9 cellular contexts compared by ENCODE assay signal in the genomic region with DNA sequence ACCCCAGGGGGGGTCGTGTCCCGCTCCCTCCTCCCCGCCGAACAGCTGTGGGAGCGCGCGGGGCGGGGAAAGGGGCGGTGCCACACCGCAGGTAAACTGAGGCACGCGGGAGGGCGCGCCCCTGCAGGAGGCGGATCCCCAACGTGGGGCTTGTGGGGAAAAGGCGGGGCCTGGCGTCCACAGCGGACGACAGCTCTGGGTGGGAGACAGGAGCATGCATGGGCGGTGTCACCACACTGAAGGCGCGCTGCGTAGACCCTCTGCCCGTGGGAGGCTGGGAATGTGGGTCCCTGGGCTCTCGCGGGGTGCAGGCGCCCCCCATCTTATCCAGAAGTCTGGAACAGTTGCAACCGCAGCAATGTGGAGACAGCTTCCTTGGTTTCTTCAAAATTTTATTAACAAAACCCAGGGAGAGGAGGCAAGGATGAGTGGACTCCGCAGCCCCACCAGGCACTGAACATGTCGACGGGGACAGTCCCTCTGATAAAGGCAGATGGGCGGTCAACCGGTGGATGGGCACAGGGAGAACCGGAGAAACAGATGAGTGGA. TPM values are rescaled to one million over a fixed set of nuclear protein-coding genes. Genes with fewer than 3 reads are reported as not detected.
DNase-seq lines count a peak whose midpoint lies in the region; ATAC-seq, FAIRE-seq and TF ChIP-seq lines count a peak whose summit lies in the region.
"Had no signal": no experiment of that assay in that cellular context is flagged by ENCODE, and none has a peak within 500 bp of the region (broad histone marks: within the 10 kb centered on the region; RNA-seq: fewer than 3 reads in every experiment).

No MANE protein-coding gene starts in this region.

- no TSS peak for BruUV-seq in HCT116 (replicated peaks; lab: Mats Ljungman, UMichigan)

- peak overlapping the region; percentile 91 for H3K4me3 Mint-ChIP-seq in activated CD8-positive, alpha-beta T cell treated with anti-CD3 and anti-CD28 coated beads for 36 hours

- H3K4me1 ChIP-seq in HCT116 (ENCODE audit: control insufficient read depth in 1 of 2, insufficient read depth in 2 of 2, low read length in 2 of 2) (peaks cover 10 to 41% of the 10 kb centered on the region in 2 experiments; a peak in 3 of 4 replicates), right cardiac atrium (ENCODE audit: control insufficient read depth, insufficient read depth, low read length) (peaks cover 6% of the 10 kb centered on the region), small intestine (ENCODE audit: control insufficient read depth in 2 of 2, insufficient read depth in 1 of 2, low read depth in 1 of 2, low read length in 1 of 2) (peaks cover 10 to 14% of the 10 kb centered on the region in 2 donors)

- no peak for TF ChIP-seq POLR2A in HCT116 (IDR thresholded peaks at IDR 0.05; ENCODE audit: borderline replicate concordance, extremely low read depth, insufficient read depth, insufficient read length)

- no peaks in the 10 kb centered on the region for H3K9me3 Mint-ChIP-seq in activated CD8-positive, alpha-beta T cell treated with anti-CD3 and anti-CD28 coated beads for 36 hours

- no peak overlapping the region for H2AFZ ChIP-seq in HCT116 (ENCODE audit: low read depth, low read length, poor library complexity, severe bottlenecking)

- CTCF ChIA-PET in HCT116 (lab: Charles Lee), result interaction anchor here (0.7 to 1.4 kb wide), 4 partner anchors 74 to 147 kb away, joined by 3 to 7 read pairs (median 4); no protein-coding TSS in a partner anchor
- CTCF ChIA-PET in activated CD8-positive, alpha-beta T cell treated with anti-CD3 and anti-CD28 coated beads for 36 hours (lab: Charles Lee), result interaction anchor here (1.2 to 2.4 kb wide), 5 partner anchors 13 to 75 kb away, joined by 3 to 17 read pairs (median 3); partner anchors contain the start of gene CFAP53

- in situ Hi-C loops in KBM-7 (cut with MboI; ENCODE audit: low pct_unique_long_range_greater_than_20kb, low sequenced_read_pairs), result no loop called here

- H3K79me2 ChIP-seq in HCT116 (ENCODE audit: insufficient read depth, low read length), result peaks cover 56% of the 10 kb centered on the region

- no peak for TF ChIP-seq CTCF in HCT116 (IDR thresholded peaks at IDR 0.05 in 2 of 3, conservative IDR thresholded peaks at IDR 0.05 in 1 of 3; ENCODE audit: borderline replicate concordance in 1 of 3, insufficient read depth in 1 of 3, low read depth in 2 of 3, low read length in 2 of 3)
- no peak for TF ChIP-seq CTCF in activated CD8-positive, alpha-beta T cell treated with anti-CD3 and anti-CD28 coated beads for 36 hours (IDR thresholded peaks at IDR 0.05)

- H3K27me3 ChIP-seq in HCT116 (ENCODE audit: insufficient read depth, low read length), result no peaks in the 10 kb centered on the region
- no peaks in the 10 kb centered on the region for H3K27me3 ChIP-seq in right cardiac atrium (ENCODE audit: control insufficient read depth, insufficient read depth)
- no peaks in the 10 kb centered on the region for H3K27me3 ChIP-seq in small intestine (ENCODE audit: control insufficient read depth in 2 of 2, insufficient read depth in 2 of 2, low read length in 2 of 2)

- H4K20me1 ChIP-seq in HCT116 (ENCODE audit: insufficient read depth), result no peaks in the 10 kb centered on the region

- peaks cover 58% of the 10 kb centered on the region for H3K36me3 Mint-ChIP-seq in activated CD8-positive, alpha-beta T cell treated with anti-CD3 and anti-CD28 coated beads for 36 hours (ENCODE audit: low read depth)

- no peaks in the 10 kb centered on the region for H3K27me3 Mint-ChIP-seq in activated CD8-positive, alpha-beta T cell treated with anti-CD3 and anti-CD28 coated beads for 36 hours

- peak overlapping the region; percentile 75 for H3K9ac ChIP-seq in HCT116 (ENCODE audit: low read length)

- DNase-seq in HCT116 (ENCODE audit: low read depth, low spot score) (no peak), right cardiac atrium (no peak), small intestine (no peak), NCI-H1930 (lab: John Stamatoyannopoulos, UW) (no peak), KBM-7 (no peak), NCI-H1436 (lab: John Stamatoyannopoulos, UW) (no peak), NCI-H226 (no peak)
- no peak for DNase-seq in activated CD8-positive, alpha-beta T cell treated with anti-CD3 and anti-CD28 coated beads for 36 hours

- peaks cover 16 to 53% of the 10 kb centered on the region in 2 experiments for H3K36me3 ChIP-seq in HCT116 (ENCODE audit: control insufficient read depth in 1 of 2, insufficient read depth in 2 of 2, low read length in 2 of 2)
- peaks cover 0 to 6% of the 10 kb centered on the region in 2 donors for H3K36me3 ChIP-seq in small intestine (ENCODE audit: control insufficient read depth in 2 of 2, insufficient read depth in 2 of 2, low read length in 2 of 2)

- WGBS in right cardiac atrium, result 32% methylated on average over 35 of the region's 35 CpGs
- WGBS in small intestine, 3 donors, result 34 to 37% (median 36%) methylated on average over 30 to 35 of the region's 35 CpGs

- H3K4me1 Mint-ChIP-seq in activated CD8-positive, alpha-beta T cell treated with anti-CD3 and anti-CD28 coated beads for 36 hours (ENCODE audit: low read depth), result peaks cover 53% of the 10 kb centered on the region

- H3K9me3 ChIP-seq in HCT116 (ENCODE audit: control insufficient read depth in 1 of 2, insufficient read depth in 1 of 2, low read depth in 1 of 2, low read length in 2 of 2) (no peaks in the 10 kb centered on the region), right cardiac atrium (ENCODE audit: control insufficient read depth, low read length) (no peaks in the 10 kb centered on the region), small intestine (ENCODE audit: control insufficient read depth, low read depth) (no peaks in the 10 kb centered on the region)

- H3K4me3 ChIP-seq in HCT116 (replicated peaks in 1 of 2; ENCODE audit: low read depth in 1 of 2, low read length in 2 of 2) (peak overlapping the region; percentile 70 to 100), right cardiac atrium (ENCODE audit: low read length) (peak overlapping the region; percentile 75), small intestine (ENCODE audit: low read depth in 1 of 2, low read length in 2 of 2) (peak overlapping the region; percentile 35 to 90)

- ATAC-seq in HCT116 (no peak), right cardiac atrium (peak in 1 of 2 donors; percentile 6)
- ATAC-seq in activated CD8-positive, alpha-beta T cell treated with anti-CD3 and anti-CD28 coated beads for 36 hours, result no peak

- no peak for FAIRE-seq in small intestine (lab: Jason Lieb, UNC)

- no peak for TF ChIP-seq RAD21 in HCT116 (IDR thresholded peaks at IDR 0.05; ENCODE audit: low read depth)

- H3K9me2 ChIP-seq in HCT116 (ENCODE audit: insufficient read depth), result no peaks in the 10 kb centered on the region

- H3K4me2 ChIP-seq in HCT116 (ENCODE audit: low read length), result peak overlapping the region; percentile 85

- RAD21 ChIA-PET in HCT116 (lab: Charles Lee; ENCODE audit: low non-redundant PET in 1 of 2, low total read pairs in 2 of 2, uncharacterized antibody in 2 of 2, unreplicated experiment in 2 of 2), result interaction anchor here in 1 of 2 experiments (1.2 kb wide), 1 partner anchor 75 kb away, joined by 3 read pairs; no protein-coding TSS in a partner anchor

- POLR2A ChIA-PET in HCT116 (lab: Charles Lee), result interaction anchor here (0.7 to 1.6 kb wide), 5 partner anchors 9 to 794 kb away, joined by 3 to 4 read pairs (median 3); partner anchors contain the start of gene SKA1
- POLR2A ChIA-PET in activated CD8-positive, alpha-beta T cell treated with anti-CD3 and anti-CD28 coated beads for 36 hours (lab: Charles Lee), result interaction anchor here (0.8 to 3.4 kb wide), 5 partner anchors 12 to 795 kb away, joined by 3 to 32 read pairs (median 4); partner anchors contain the start of genes C18orf32, CFAP53 and ME2

- H3K27ac ChIP-seq in HCT116 (ENCODE audit: low read depth, low read length), result peak overlapping the region; percentile 77
- H3K27ac ChIP-seq in right cardiac atrium (ENCODE audit: low read length), result peak overlapping the region; percentile 61
- H3K27ac ChIP-seq in small intestine (ENCODE audit: low read depth in 1 of 2, low read length in 1 of 2), result peak overlapping the region; percentile 92 to 93

- peak overlapping the region; percentile 96 for H3K27ac Mint-ChIP-seq in activated CD8-positive, alpha-beta T cell treated with anti-CD3 and anti-CD28 coated beads for 36 hours

- intact Hi-C loops in HCT116 (cut with micrococcal nuclease), result loop anchor here (10.0 kb wide), 1 partner anchor 787 kb away; the partner anchor contains the start of gene RPL17
- intact Hi-C loops in activated CD8-positive, alpha-beta T cell treated with anti-CD3 and anti-CD28 coated beads for 36 hours (cut with micrococcal nuclease), result no loop called here
- intact Hi-C loops in right cardiac atrium (cut with DNase I), result no loop called here

TF ChIP-seq in HCT116, 20 proteins besides CTCF, POLR2A, EP300 and RAD21:
- TF ChIP-seq, protein P1, sequence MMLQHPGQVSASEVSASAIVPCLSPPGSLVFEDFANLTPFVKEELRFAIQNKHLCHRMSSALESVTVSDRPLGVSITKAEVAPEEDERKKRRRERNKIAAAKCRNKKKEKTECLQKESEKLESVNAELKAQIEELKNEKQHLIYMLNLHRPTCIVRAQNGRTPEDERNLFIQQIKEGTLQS (IDR thresholded peaks at IDR 0.05), result no peak

RNA-seq across cellular contexts. Expression of gene MBD1, which starts 0.7 kb away (rescaled TPM):
- total RNA-seq in HCT116 (2021; ENCODE audit: unreplicated experiment) (63.9 TPM), right cardiac atrium (10 to 100 TPM; 44.7 to 59.7 (median 55.9) TPM)
- polyA plus RNA-seq in HCT116 (2012), result 48.4 and 52.8 TPM in 2 replicates
- 10 to 100 TPM; 67.4 to 69.0 TPM for total RNA-seq in activated CD8-positive, alpha-beta T cell treated with anti-CD3 and anti-CD28 coated beads for 36 hours
- polyA plus RNA-seq in right cardiac atrium (30.3 TPM), small intestine (10 to 100 TPM; 26.2 to 35.7 (median 31.3) TPM)

RNA-seq across cellular contexts. Expression of gene CXXC1, which starts 5.4 kb away (rescaled TPM):
- total RNA-seq in HCT116 (2021; ENCODE audit: unreplicated experiment) (101 TPM), right cardiac atrium (10 to 100 TPM; 31.9 to 52.3 (median 42.1) TPM)
- polyA plus RNA-seq in HCT116 (2012), result 97.1 and 126 TPM in 2 replicates
- 10 to 100 TPM; 87.0 to 88.0 TPM for total RNA-seq in activated CD8-positive, alpha-beta T cell treated with anti-CD3 and anti-CD28 coated beads for 36 hours
- polyA plus RNA-seq in right cardiac atrium (34.2 TPM), small intestine (10 to 100 TPM; 65.7 to 93.9 (median 72.1) TPM)

RNA-seq across cellular contexts. Expression of gene CFAP53, which starts 15.8 kb away (rescaled TPM):
- 1.1 TPM for total RNA-seq in HCT116 (2021; ENCODE audit: unreplicated experiment)
- 1.4 and 2.0 TPM in 2 replicates for polyA plus RNA-seq in HCT116 (2012)
- total RNA-seq in activated CD8-positive, alpha-beta T cell treated with anti-CD3 and anti-CD28 coated beads for 36 hours, result under 1 TPM; 0.27 to 0.76 TPM
- total RNA-seq in right cardiac atrium, result under 1 TPM; 0.23 to 0.56 (median 0.29) TPM
- polyA plus RNA-seq in right cardiac atrium, result 0.34 TPM
- polyA plus RNA-seq in small intestine, result under 1 TPM in 2 of 3 donors, not detected in 1; 0.28 to 0.67 TPM
- total RNA-seq: LHCN-M2 had no signal
